8 cellular contexts compared by ENCODE assay signal in genomic region chr12:133130038-133130807, GRCh38. TPM values are rescaled to one million over a fixed set of nuclear protein-coding genes. Genes with fewer than 3 reads are reported as not detected.
A peak's percentile ranks its signal among the peaks of the same experiment; 100 is the strongest.
DNase-seq lines count a peak whose midpoint lies in the region; ATAC-seq and TF ChIP-seq lines count a peak whose summit lies in the region.

Gene ZNF10, plus strand, starts transcription at chr12:133130627. Its CDS starts 13,866 bp downstream, at chr12:133144493.
Gene ZNF891, minus strand, starts transcription at chr12:133130274. Its CDS starts 8,356 bp downstream, at chr12:133121918.

- H3K36me3 Mint-ChIP-seq in activated CD4-positive, alpha-beta T cell treated with anti-CD3 and anti-CD28 coated beads, Interleukin-2, amount 10 ng/mL, durations not matched to agents 24 days and 14 days (ENCODE audit: low read depth), result peaks cover 66% of the 10 kb centered on the region

- ATAC-seq in HG03432 (IDR thresholded peaks at IDR 0.05; ENCODE audit: unreplicated experiment), result peak; percentile 95

- no peaks in the 10 kb centered on the region for H3K27me3 Mint-ChIP-seq in activated CD4-positive, alpha-beta T cell treated with anti-CD3 and anti-CD28 coated beads, Interleukin-2, amount 10 ng/mL, durations not matched to agents 24 days and 14 days

- H3K9me3 Mint-ChIP-seq in activated CD4-positive, alpha-beta T cell treated with anti-CD3 and anti-CD28 coated beads, Interleukin-2, amount 10 ng/mL, durations not matched to agents 24 days and 14 days, result peaks cover 24% of the 10 kb centered on the region

- H3K4me1 Mint-ChIP-seq in activated CD4-positive, alpha-beta T cell treated with anti-CD3 and anti-CD28 coated beads, Interleukin-2, amount 10 ng/mL, durations not matched to agents 24 days and 14 days, result peaks cover 11% of the 10 kb centered on the region

- no peak for TF ChIP-seq CTCF in coronary artery (IDR thresholded peaks at IDR 0.05)

- peak within 1 kb of the TSS; percentile 98 for H3K4me3 Mint-ChIP-seq in activated CD4-positive, alpha-beta T cell treated with anti-CD3 and anti-CD28 coated beads, Interleukin-2, amount 10 ng/mL, durations not matched to agents 24 days and 14 days

- intact Hi-C loops in activated CD4-positive, alpha-beta T cell treated with anti-CD3 and anti-CD28 coated beads, Interleukin-2, amount 10 ng/mL, durations not matched to agents 24 days and 14 days (cut with micrococcal nuclease), result loop anchor here (1.0 kb wide), 6 partner anchors 50 to 222 kb away; partner anchors contain the start of genes ZNF140, ZNF26, ZNF268 and ZNF605

- DNase-seq in Ammon's horn (ENCODE audit: low spot score) (peak; percentile 97), NCI-H510A (lab: John Stamatoyannopoulos, UW) (peak; percentile 94), coronary artery (ENCODE audit: low spot score) (peak; percentile 96), left kidney (ENCODE audit: low read depth, low spot score) (peak; percentile 99)
- DNase-seq in activated CD4-positive, alpha-beta T cell treated with anti-CD3 and anti-CD28 coated beads, Interleukin-2, amount 10 ng/mL, durations not matched to agents 24 days and 14 days, result peak; percentile 99
- DNase-seq in stimulated activated CD4-positive, alpha-beta T cell treated with anti-CD3 and anti-CD28 coated beads, Interleukin-1b, Interleukin-23, amount 100 ng/mL, for 48 hours, result peak; percentile 97

- H3K4me3 ChIP-seq in coronary artery, result peak within 1 kb of the TSS; percentile 90

- peak within 1 kb of the TSS; percentile 99 for H3K27ac Mint-ChIP-seq in activated CD4-positive, alpha-beta T cell treated with anti-CD3 and anti-CD28 coated beads, Interleukin-2, amount 10 ng/mL, durations not matched to agents 24 days and 14 days

- peak within 1 kb of the TSS; percentile 73 to 97 for H3K27ac ChIP-seq in coronary artery

- TF ChIP-seq POLR2A in GM19099 (IDR thresholded peaks at IDR 0.05; ENCODE audit: extremely low read depth, insufficient read length, low read depth), result peak; percentile 92

RNA-seq across cellular contexts. Expression of gene ZNF10, which starts in this region (rescaled TPM):
- total RNA-seq in activated CD4-positive, alpha-beta T cell treated with anti-CD3 and anti-CD28 coated beads, Interleukin-2, amount 10 ng/mL, durations not matched to agents 24 days and 14 days, result 3.3 and 4.2 TPM in 2 replicates

RNA-seq across cellular contexts. Expression of gene ZNF891, which starts in this region (rescaled TPM):
- total RNA-seq in activated CD4-positive, alpha-beta T cell treated with anti-CD3 and anti-CD28 coated beads, Interleukin-2, amount 10 ng/mL, durations not matched to agents 24 days and 14 days, result 2.2 and 2.4 TPM in 2 replicates

Comparison
In these comparisons a context has a peak if more than half of its experiments do, and no peak if none do; other contexts are left out.
1. Peak in every context shown above with its lines: DNase-seq, ATAC-seq, H3K4me3 ChIP-seq and H3K27ac ChIP-seq.